In genomic region chr2:74267068-74267467, GRCh38 we compare ENCODE assay signal across 8 cellular contexts.
DNase-seq lines count a peak whose midpoint lies in the region; ATAC-seq and TF ChIP-seq lines count a peak whose summit lies in the region.

No MANE protein-coding gene starts in this region.

- peak overlapping the region in 6 of 8 donors; percentile 6 to 82 (median 30) for H3K27ac Mint-ChIP-seq in CD8-positive, alpha-beta memory T cell
- H3K27ac Mint-ChIP-seq in progenitor cell of endocrine pancreas = peak overlapping the region; percentile 65

- H3K27me3 ChIP-seq in CD8-positive, alpha-beta memory T cell (ENCODE audit: insufficient read depth, low read length, poor library complexity, severe bottlenecking) = no peaks in the 10 kb centered on the region
- no peaks in the 10 kb centered on the region for H3K27me3 ChIP-seq in body of pancreas

- peaks cover 15 to 30% (median 19%) of the 10 kb centered on the region in 3 donors for H3K4me1 Mint-ChIP-seq in CD8-positive, alpha-beta memory T cell
- peaks cover 2% of the 10 kb centered on the region for H3K4me1 Mint-ChIP-seq in progenitor cell of endocrine pancreas (ENCODE audit: low read depth)

- no peaks in the 10 kb centered on the region for H3K27me3 Mint-ChIP-seq in CD8-positive, alpha-beta memory T cell
- no peaks in the 10 kb centered on the region for H3K27me3 Mint-ChIP-seq in progenitor cell of endocrine pancreas

- no peaks in the 10 kb centered on the region for H3K9me3 ChIP-seq in CD8-positive, alpha-beta memory T cell (ENCODE audit: low read length)
- no peaks in the 10 kb centered on the region for H3K9me3 ChIP-seq in body of pancreas

- ATAC-seq in HG02973 (IDR thresholded peaks at IDR 0.05; ENCODE audit: unreplicated experiment) (peak; percentile 48), SK-N-SH treated with all-trans-retinoic acid at 6 μM for 48 hours (0 out of 3 replicates have a peak, but pooled peaks have one; percentile 30), body of pancreas (no peak), GM19397 (IDR thresholded peaks at IDR 0.05; ENCODE audit: unreplicated experiment) (no peak)

- no peak overlapping the region for H3K27ac ChIP-seq in CD8-positive, alpha-beta memory T cell (ENCODE audit: low read depth, low read length)
- no peak overlapping the region for H3K27ac ChIP-seq in body of pancreas

- POLR2A ChIA-PET in CD8-positive, alpha-beta memory T cell (lab: Charles Lee) = no interaction called here

- intact Hi-C loops in body of pancreas (cut with DNase I) = no loop called here

- TF ChIP-seq CTCF in body of pancreas (IDR thresholded peaks at IDR 0.05) (peak in 4 of 7 experiments; percentile 19 to 34 (median 28)), progenitor cell of endocrine pancreas (IDR thresholded peaks at IDR 0.05; ENCODE audit: unreplicated experiment) (peak; percentile 55)

- peak in 4 of 5 donors; percentile 26 to 73 (median 54) for DNase-seq in CD8-positive, alpha-beta memory T cell
- DNase-seq in body of pancreas = peak in 3 of 4 donors; percentile 23 to 39 (median 29)
- no peak for DNase-seq in progenitor cell of endocrine pancreas (ENCODE audit: low spot score, unreplicated experiment)
- no peak for DNase-seq in NCI-H1092 treated with DMSO at 0.1 percent for 48 hours (lab: John Stamatoyannopoulos, UW)
- DNase-seq in AG08395 (ENCODE audit: low spot score) = no peak

- no peaks in the 10 kb centered on the region for H3K36me3 ChIP-seq in CD8-positive, alpha-beta memory T cell (ENCODE audit: insufficient read depth, low read length)
- H3K36me3 ChIP-seq in body of pancreas (replicated peaks in 1 of 2; ENCODE audit: insufficient read depth in 1 of 2, low read depth in 2 of 2) = no peaks in the 10 kb centered on the region

- WGBS in body of pancreas, 2 donors = 12 to 13% methylated on average over 4 of the region's 4 CpGs

- TF ChIP-seq POLR2A in body of pancreas (IDR thresholded peaks at IDR 0.05) = no peak

- peak overlapping the region; percentile 8 for H3K4me3 ChIP-seq in CD8-positive, alpha-beta memory T cell (ENCODE audit: low read length)
- no peak overlapping the region for H3K4me3 ChIP-seq in body of pancreas

- CTCF ChIA-PET in CD8-positive, alpha-beta memory T cell (lab: Charles Lee) = interaction anchor here (1.0 to 5.4 kb wide), 5 partner anchors 11 to 112 kb away, joined by 3 to 26 read pairs (median 3); no protein-coding TSS in a partner anchor

- peak overlapping the region in 6 of 7 donors; percentile 9 to 65 (median 58) for H3K4me3 Mint-ChIP-seq in CD8-positive, alpha-beta memory T cell
- no peak overlapping the region for H3K4me3 Mint-ChIP-seq in progenitor cell of endocrine pancreas (ENCODE audit: low read depth)

- H3K36me3 Mint-ChIP-seq in CD8-positive, alpha-beta memory T cell = peaks cover 3 to 13% (median 4%) of the 10 kb centered on the region in 3 donors
- no peaks in the 10 kb centered on the region for H3K36me3 Mint-ChIP-seq in progenitor cell of endocrine pancreas (ENCODE audit: insufficient read depth)

- peaks cover 21% of the 10 kb centered on the region for H3K4me1 ChIP-seq in CD8-positive, alpha-beta memory T cell (ENCODE audit: insufficient read depth, low read length)
- H3K4me1 ChIP-seq in body of pancreas = no peaks in the 10 kb centered on the region

- H3K9me3 Mint-ChIP-seq in CD8-positive, alpha-beta memory T cell = no peaks in the 10 kb centered on the region
- H3K9me3 Mint-ChIP-seq in progenitor cell of endocrine pancreas (ENCODE audit: low read depth) = no peaks in the 10 kb centered on the region

TF ChIP-seq in SK-N-SH treated with all-trans-retinoic acid at 6 μM for 48 hours, 23 proteins besides CTCF, POLR2A, EP300 and RAD21:
- TF ChIP-seq OSR1 (CRISPR knock-in tag; IDR thresholded peaks at IDR 0.05) (no peak), CREB5 (CRISPR knock-in tag; IDR thresholded peaks at IDR 0.05; ENCODE audit: low read depth) (no peak), ZNF565 (CRISPR knock-in tag; conservative IDR thresholded peaks at IDR 0.05; ENCODE audit: low read depth) (no peak), BACH2 (CRISPR knock-in tag; IDR thresholded peaks at IDR 0.05; ENCODE audit: borderline replicate concordance) (no peak), ZFP3 (CRISPR knock-in tag; IDR thresholded peaks at IDR 0.05) (no peak), PATZ1 (CRISPR knock-in tag; IDR thresholded peaks at IDR 0.05; ENCODE audit: borderline replicate concordance) (no peak), TCF4 (CRISPR knock-in tag; IDR thresholded peaks at IDR 0.05; ENCODE audit: borderline replicate concordance) (no peak)

Comparison
In these comparisons a context has a peak if more than half of its experiments do, and no peak if none do; other contexts are left out.
1. DNase-seq: peak in CD8-positive, alpha-beta memory T cell (4 of 5) and body of pancreas (3 of 4); none in progenitor cell of endocrine pancreas (single experiment), NCI-H1092 treated with DMSO at 0.1 percent for 48 hours (single experiment) and AG08395 (single experiment).
2. ATAC-seq: peak in HG02973 (single experiment) and SK-N-SH treated with all-trans-retinoic acid at 6 μM for 48 hours (single experiment); none in body of pancreas (single experiment) and GM19397 (single experiment).